ENCODE assay signal across 31 cellular contexts in genomic region chr22:39247379-39247778, GRCh38.
"Had no signal": no experiment of that assay in that cellular context is flagged by ENCODE, and none has a peak within 500 bp of the region (broad histone marks: within the 10 kb centered on the region; RNA-seq: fewer than 3 reads in every experiment).

No MANE protein-coding gene starts in this region.

- H3K27ac Mint-ChIP-seq: activated CD4-positive, alpha-beta memory T cell treated with anti-CD3 and anti-CD28 coated beads, Interleukin-2, amount 10 ng/mL, durations not matched to agents 7 days and 5 days; activated CD4-positive, alpha-beta T cell treated with anti-CD3 and anti-CD28 coated beads, Interleukin-2, amount 10 ng/mL, durations not matched to agents 24 days and 14 days; activated naive CD4-positive, alpha-beta T cell treated with anti-CD3 and anti-CD28 coated beads, Interleukin-2, amount 50 U/mL, for 24 hours; activated T-cell treated with anti-CD3 and anti-CD28 coated beads, Interleukin-2, amount 50 U/mL, for 24 hours; nephron progenitor cell; T-helper 17 cell had no signal

- H3K27me3 ChIP-seq: breast epithelium had no signal

- H3K27ac ChIP-seq: breast epithelium, colonic mucosa, left ventricle myocardium inferior, neutrophil, sigmoid colon, suprapubic skin, tibial artery, WERI-Rb-1 had no signal

- H3K9me3 Mint-ChIP-seq: activated CD4-positive, alpha-beta memory T cell treated with anti-CD3 and anti-CD28 coated beads, Interleukin-2, amount 10 ng/mL, durations not matched to agents 7 days and 5 days; activated CD4-positive, alpha-beta T cell treated with anti-CD3 and anti-CD28 coated beads, Interleukin-2, amount 10 ng/mL, durations not matched to agents 24 days and 14 days; activated naive CD4-positive, alpha-beta T cell treated with anti-CD3 and anti-CD28 coated beads, Interleukin-2, amount 50 U/mL, for 24 hours; activated naive CD8-positive, alpha-beta T cell treated with anti-CD3 and anti-CD28 coated beads, Interleukin-2, amount 50 U/mL, for 24 hours; activated T-cell treated with anti-CD3 and anti-CD28 coated beads, Interleukin-2, amount 50 U/mL, for 24 hours; nephron progenitor cell had no signal

- H3K4me3 Mint-ChIP-seq: activated CD4-positive, alpha-beta memory T cell treated with anti-CD3 and anti-CD28 coated beads, Interleukin-2, amount 10 ng/mL, durations not matched to agents 7 days and 5 days; activated CD4-positive, alpha-beta T cell treated with anti-CD3 and anti-CD28 coated beads, Interleukin-2, amount 10 ng/mL, durations not matched to agents 24 days and 14 days; activated naive CD4-positive, alpha-beta T cell treated with anti-CD3 and anti-CD28 coated beads, Interleukin-2, amount 50 U/mL, for 24 hours; activated naive CD8-positive, alpha-beta T cell treated with anti-CD3 and anti-CD28 coated beads, Interleukin-2, amount 50 U/mL, for 24 hours; activated T-cell treated with anti-CD3 and anti-CD28 coated beads, Interleukin-2, amount 50 U/mL, for 24 hours; nephron progenitor cell; T-helper 17 cell had no signal

- H3K9me3 ChIP-seq: breast epithelium, colonic mucosa, left ventricle myocardium inferior, neutrophil, sigmoid colon, suprapubic skin, tibial artery had no signal

- FAIRE-seq: endometrium, frontal cortex, islet of Langerhans had no signal

- H3K4me1 ChIP-seq: breast epithelium had no signal

- ATAC-seq: activated CD4-positive, CD25-positive, alpha-beta regulatory T cell treated with anti-CD3 and anti-CD28 coated beads, Interleukin-2, amount 50 U/mL, for 24 hours; activated naive CD8-positive, alpha-beta T cell treated with anti-CD3 and anti-CD28 coated beads, Interleukin-2, amount 50 U/mL, for 24 hours; T-helper 17 cell had no signal

- H3K4me3 ChIP-seq: breast epithelium, colonic mucosa, left ventricle myocardium inferior, lung, sigmoid colon, smooth muscle cell, suprapubic skin, tibial artery had no signal

- H3K36me3 ChIP-seq: breast epithelium, colonic mucosa, left ventricle myocardium inferior, neutrophil, sigmoid colon, suprapubic skin, tibial artery, WERI-Rb-1 had no signal

- H3K4me2 ChIP-seq: smooth muscle cell had no signal

- H3K36me3 Mint-ChIP-seq: activated naive CD4-positive, alpha-beta T cell treated with anti-CD3 and anti-CD28 coated beads, Interleukin-2, amount 50 U/mL, for 24 hours had no signal

- DNase-seq: activated CD4-positive, alpha-beta memory T cell treated with anti-CD3 and anti-CD28 coated beads, Interleukin-2, amount 10 ng/mL, durations not matched to agents 7 days and 5 days; activated CD4-positive, alpha-beta T cell treated with anti-CD3 and anti-CD28 coated beads, Interleukin-2, amount 10 ng/mL, durations not matched to agents 24 days and 14 days; activated CD8-positive, alpha-beta memory T cell treated with anti-CD3 and anti-CD28 coated beads, Interleukin-2, amount 50 U/mL, for 48 hours; activated gamma-delta T cell treated with Interleukin-2 at 50 U/mL for 16 hours; activated naive CD8-positive, alpha-beta T cell treated with anti-CD3 and anti-CD28 coated beads, Interleukin-2, amount 50 U/mL, for 24 hours; activated T-cell treated with anti-CD3 and anti-CD28 coated beads, Interleukin-2, amount 50 U/mL, for 24 hours; cerebellar nuclear complex; colonic mucosa; effector CD8-positive, alpha-beta T cell; glutamatergic neuron; left ventricle myocardium inferior; nephron progenitor cell; sigmoid colon; stimulated activated CD4-positive, alpha-beta T cell treated with anti-CD3 and anti-CD28 coated beads, Interleukin-1b, Interleukin-23, amount 100 ng/mL, for 48 hours; stimulated activated CD4-positive, alpha-beta T cell treated with anti-CD3 and anti-CD28 coated beads, Interleukin-4, amount 100 ng/mL, for 4 hours; stimulated activated CD8-positive, alpha-beta memory T cell treated with anti-CD3 and anti-CD28 coated beads, Interleukin-4, amount 100 ng/mL, for 48 hours; stimulated activated naive CD4-positive, alpha-beta T cell; T-helper 17 cell; T1000; tibial artery; WERI-Rb-1 had no signal
